8 cellular contexts compared by ENCODE assay signal in genomic region chr3:8769088-8769822, GRCh38. TPM values are rescaled to one million over a fixed set of nuclear protein-coding genes. Genes with fewer than 3 reads are reported as not detected.
DNase-seq lines count a peak whose midpoint lies in the region; ATAC-seq and TF ChIP-seq lines count a peak whose summit lies in the region.

TSS of gene OXTR (minus strand) at chr3:8769613. CDS start at chr3:8768187, 1,426 bp downstream.

- H3K27me3 ChIP-seq in DOHH2 (ENCODE audit: control insufficient read depth, low read length) (peaks cover 29% of the 10 kb centered on the region), RWPE2 (ENCODE audit: insufficient read depth, poor library complexity, severe bottlenecking) (peaks cover 10% of the 10 kb centered on the region), left ventricle myocardium inferior (ENCODE audit: low read depth) (peaks cover 56% of the 10 kb centered on the region), psoas muscle (ENCODE audit: insufficient read depth in 3 of 3, low read length in 2 of 3) (peaks cover 0 to 24% (median 3%) of the 10 kb centered on the region in 3 donors)

- no peaks in the 10 kb centered on the region for H3K9me3 ChIP-seq in DOHH2 (ENCODE audit: control insufficient read depth, insufficient read depth, low read length)
- H3K9me3 ChIP-seq in RWPE2 (ENCODE audit: severe bottlenecking) = no peaks in the 10 kb centered on the region
- H3K9me3 ChIP-seq in left ventricle myocardium inferior (replicated peaks) = no peaks in the 10 kb centered on the region
- H3K9me3 ChIP-seq in psoas muscle = no peaks in the 10 kb centered on the region

- peak within 1 kb of the TSS; percentile 65 for H3K4me3 Mint-ChIP-seq in activated naive CD8-positive, alpha-beta T cell treated with anti-CD3 and anti-CD28 coated beads, Interleukin-2, amount 10 ng/mL, durations not matched to agents 7 days and 5 days

- 4% methylated on average over 53 of the region's 53 CpGs for WGBS in psoas muscle, 3 donors

- H3K4me3 ChIP-seq in DOHH2 (ENCODE audit: low read length) (peak within 1 kb of the TSS; percentile 55), RWPE2 (ENCODE audit: severe bottlenecking) (peak within 1 kb of the TSS; percentile 19), left ventricle myocardium inferior (peak within 1 kb of the TSS; percentile 62), psoas muscle (peak within 1 kb of the TSS; percentile 65)

- peaks cover 8% of the 10 kb centered on the region for H3K4me1 Mint-ChIP-seq in activated naive CD8-positive, alpha-beta T cell treated with anti-CD3 and anti-CD28 coated beads, Interleukin-2, amount 10 ng/mL, durations not matched to agents 7 days and 5 days

- no peaks in the 10 kb centered on the region for H3K36me3 Mint-ChIP-seq in activated naive CD8-positive, alpha-beta T cell treated with anti-CD3 and anti-CD28 coated beads, Interleukin-2, amount 10 ng/mL, durations not matched to agents 7 days and 5 days

- peaks cover 28% of the 10 kb centered on the region for H3K27me3 Mint-ChIP-seq in activated naive CD8-positive, alpha-beta T cell treated with anti-CD3 and anti-CD28 coated beads, Interleukin-2, amount 10 ng/mL, durations not matched to agents 7 days and 5 days

- no peak within 1 kb of the TSS for H3K27ac Mint-ChIP-seq in activated naive CD8-positive, alpha-beta T cell treated with anti-CD3 and anti-CD28 coated beads, Interleukin-2, amount 10 ng/mL, durations not matched to agents 7 days and 5 days

- no peaks in the 10 kb centered on the region for H4K20me1 ChIP-seq in DOHH2 (ENCODE audit: control insufficient read depth, insufficient read depth, low read depth, low read length)

- peak within 1 kb of the TSS; percentile 70 for H3K4me2 ChIP-seq in DOHH2 (ENCODE audit: low read length)

- intact Hi-C loops in left ventricle myocardium inferior (cut with micrococcal nuclease) (no loop called here), psoas muscle (cut with DNase I) (no loop called here)

- POLR2A ChIA-PET in activated naive CD8-positive, alpha-beta T cell treated with anti-CD3 and anti-CD28 coated beads, Interleukin-2, amount 10 ng/mL, durations not matched to agents 7 days and 5 days (lab: Charles Lee) = no interaction called here

- TF ChIP-seq CTCF in DOHH2 (IDR thresholded peaks at IDR 0.05; ENCODE audit: low read depth, low read length, poor library complexity, severe bottlenecking) (peak; percentile 99), GM20000 (IDR thresholded peaks at IDR 0.05; ENCODE audit: extremely low read depth, missing control alignments) (peak; percentile 97), RWPE2 (IDR thresholded peaks at IDR 0.05; ENCODE audit: poor library complexity, severe bottlenecking) (peak; percentile 99), left ventricle myocardium inferior (IDR thresholded peaks at IDR 0.05; ENCODE audit: borderline replicate concordance) (peak; percentile 99), psoas muscle (IDR thresholded peaks at IDR 0.05) (peak; percentile 100)

- DNase-seq in GM20000 (ENCODE audit: low spot score) (peak; percentile 92), HK-2 (ENCODE audit: unreplicated experiment) (peak; percentile 73), RWPE2 (ENCODE audit: low spot score) (no peak), left ventricle myocardium inferior (peak; percentile 58), psoas muscle (peak; percentile 57 to 81), SK-N-DZ (ENCODE audit: low spot score) (no peak)
- DNase-seq in activated naive CD8-positive, alpha-beta T cell treated with anti-CD3 and anti-CD28 coated beads, Interleukin-2, amount 10 ng/mL, durations not matched to agents 7 days and 5 days = peak; percentile 81

- ATAC-seq in RWPE2 (ENCODE audit: low read depth) (peak; percentile 94), psoas muscle (peak; percentile 96 to 98 (median 96))
- peak; percentile 82 for ATAC-seq in activated naive CD8-positive, alpha-beta T cell treated with anti-CD3 and anti-CD28 coated beads, Interleukin-2, amount 10 ng/mL, durations not matched to agents 7 days and 5 days (ENCODE audit: low read depth)

- H3K27ac ChIP-seq in DOHH2 (ENCODE audit: low read depth, low read length) (no peak within 1 kb of the TSS), RWPE2 (ENCODE audit: poor library complexity, severe bottlenecking) (no peak within 1 kb of the TSS), left ventricle myocardium inferior (replicated peaks) (no peak within 1 kb of the TSS), psoas muscle (no peak within 1 kb of the TSS)

- H3K9me2 ChIP-seq in DOHH2 (replicated peaks; ENCODE audit: control insufficient read depth, low read length) = no peaks in the 10 kb centered on the region

- H3K4me1 ChIP-seq in DOHH2 (ENCODE audit: control insufficient read depth, low read length) = peaks cover 7% of the 10 kb centered on the region
- H3K4me1 ChIP-seq in RWPE2 (ENCODE audit: insufficient read depth, poor library complexity, severe bottlenecking) = no peaks in the 10 kb centered on the region
- peaks cover 28% of the 10 kb centered on the region for H3K4me1 ChIP-seq in left ventricle myocardium inferior
- peaks cover 4% of the 10 kb centered on the region for H3K4me1 ChIP-seq in psoas muscle

- no peaks in the 10 kb centered on the region for H3K9me3 Mint-ChIP-seq in activated naive CD8-positive, alpha-beta T cell treated with anti-CD3 and anti-CD28 coated beads, Interleukin-2, amount 10 ng/mL, durations not matched to agents 7 days and 5 days

- no peaks in the 10 kb centered on the region for H3K79me2 ChIP-seq in DOHH2 (ENCODE audit: control insufficient read depth, low read length)

- H3F3A ChIP-seq in DOHH2 (ENCODE audit: control insufficient read depth, insufficient read depth) = no peaks in the 10 kb centered on the region

- H3K36me3 ChIP-seq in DOHH2 (ENCODE audit: control insufficient read depth, low read length) (no peaks in the 10 kb centered on the region), RWPE2 (ENCODE audit: low read depth) (no peaks in the 10 kb centered on the region), left ventricle myocardium inferior (no peaks in the 10 kb centered on the region), psoas muscle (ENCODE audit: insufficient read depth in 1 of 2, low read depth in 1 of 2) (no peaks in the 10 kb centered on the region)

RNA-seq across cellular contexts. Expression of gene OXTR, which starts in this region (rescaled TPM):
- under 1 TPM; 0.42 to 0.45 TPM for total RNA-seq in activated naive CD8-positive, alpha-beta T cell treated with anti-CD3 and anti-CD28 coated beads, Interleukin-2, amount 10 ng/mL, durations not matched to agents 7 days and 5 days
- 0.14 TPM for total RNA-seq in left ventricle myocardium inferior
- under 1 TPM in 2 of 4 donors, not detected in 2; 0.11 to 0.16 TPM for total RNA-seq in psoas muscle
- polyA plus RNA-seq in psoas muscle = under 1 TPM; 0.09 to 0.38 (median 0.12) TPM
- polyA plus RNA-seq in SK-N-DZ (2014; cell fraction: cytosol; rRNA removed) = 0.70 and 1.7 TPM in 2 replicates
- polyA plus RNA-seq in SK-N-DZ (2014; cell fraction: nucleus; rRNA removed) = 5.2 and 16.9 TPM in 2 replicates

Comparison
In these comparisons a context has a peak if more than half of its experiments do, and no peak if none do; other contexts are left out.
1. Peak in DNase-seq and ATAC-seq in activated naive CD8-positive, alpha-beta T cell treated with anti-CD3 and anti-CD28 coated beads, Interleukin-2, amount 10 ng/mL, durations not matched to agents 7 days and 5 days; RNA of the gene not detected or under 1 TPM.
2. Peak in DNase-seq and H3K4me3 ChIP-seq in left ventricle myocardium inferior; RNA of the gene not detected or under 1 TPM.
3. Peak in DNase-seq, ATAC-seq and H3K4me3 ChIP-seq in psoas muscle; RNA of the gene not detected or under 1 TPM.
4. DNase-seq: peak in GM20000 (single experiment) and HK-2 (single experiment); none in RWPE2 (single experiment) and SK-N-DZ (single experiment).
5. Peak in every context shown above with its lines, with median percentiles within 50 percentile points of each other: H3K4me3 ChIP-seq, CTCF ChIP-seq and ATAC-seq.